In genomic region chr17:19447085-19447583, GRCh38 we compare ENCODE assay signal across 8 cellular contexts. TPM values are rescaled to one million over a fixed set of nuclear protein-coding genes. Genes with fewer than 3 reads are reported as not detected.
DNase-seq lines count a peak whose midpoint lies in the region; ATAC-seq and TF ChIP-seq lines count a peak whose summit lies in the region.

No MANE protein-coding gene starts in this region.

- in situ Hi-C loops in GM13976 (cut with MboI; ENCODE audit: low sequenced_read_pairs, unreplicated experiment) (no loop called here), brain microvascular endothelial cell (cut with HindIII; ENCODE audit: low pct_ligation_motif_present, low sequenced_read_pairs) (no loop called here)

- peak overlapping the region; percentile 33; the same call in 1 of the 2 replicates for H3K27ac ChIP-seq in VCaP
- H3K27ac ChIP-seq in brain microvascular endothelial cell: no peak overlapping the region
- H3K27ac ChIP-seq in iPS-20b (ENCODE audit: low read length): no peak overlapping the region

- DNase-seq in GM13976 (ENCODE audit: low spot score): peak; percentile 83
- peak; percentile 15 for DNase-seq in NCI-H2081 treated with DMSO at 0.1 percent for 48 hours (lab: John Stamatoyannopoulos, UW)
- DNase-seq in brain microvascular endothelial cell: peak; percentile 75

- peak overlapping the region; percentile 44 for H3K4me2 ChIP-seq in skeletal muscle satellite cell (ENCODE audit: low read length)

- H3K9me3 ChIP-seq in iPS-20b (ENCODE audit: insufficient read depth, low read depth, low read length): peaks cover 24% of the 10 kb centered on the region
- peaks cover 4% of the 10 kb centered on the region for H3K9me3 ChIP-seq in skeletal muscle satellite cell (replicated peaks; ENCODE audit: low read length)

- H3K27me3 ChIP-seq in brain microvascular endothelial cell (replicated peaks) (no peaks in the 10 kb centered on the region), iPS-20b (ENCODE audit: insufficient read depth, low read length) (no peaks in the 10 kb centered on the region), skeletal muscle satellite cell (ENCODE audit: control insufficient read depth, insufficient read depth, low read length) (no peaks in the 10 kb centered on the region)

- no peak for ATAC-seq in HG03571 (IDR thresholded peaks at IDR 0.05; ENCODE audit: unreplicated experiment)
- ATAC-seq in HG02981 (IDR thresholded peaks at IDR 0.05; ENCODE audit: unreplicated experiment): no peak

- H3K36me3 ChIP-seq in brain microvascular endothelial cell (replicated peaks) (no peaks in the 10 kb centered on the region), iPS-20b (ENCODE audit: insufficient read depth, low read depth, low read length) (no peaks in the 10 kb centered on the region), skeletal muscle satellite cell (ENCODE audit: insufficient read depth, low read length) (no peaks in the 10 kb centered on the region)

- TF ChIP-seq CTCF in GM13976 (IDR thresholded peaks at IDR 0.05; ENCODE audit: borderline replicate concordance, control extremely low read depth, extremely low read depth, insufficient read depth, missing control alignments) (peak; percentile 79), VCaP (conservative IDR thresholded peaks at IDR 0.05) (peak; percentile 87), brain microvascular endothelial cell (IDR thresholded peaks at IDR 0.05; ENCODE audit: low read depth, low read length, missing control alignments) (peak; percentile 90)

- H3K4me1 ChIP-seq in iPS-20b (ENCODE audit: insufficient read depth, low read length) (peaks cover 17% of the 10 kb centered on the region; the same call in 1 of the 2 replicates), skeletal muscle satellite cell (ENCODE audit: control insufficient read depth, insufficient read depth, low read length) (peaks cover 25% of the 10 kb centered on the region)

- no peak overlapping the region for H3K4me3 ChIP-seq in brain microvascular endothelial cell (ENCODE audit: low read depth, low read length)
- H3K4me3 ChIP-seq in iPS-20b (ENCODE audit: low read length): no peak overlapping the region
- H3K4me3 ChIP-seq in skeletal muscle satellite cell (ENCODE audit: low read length): no peak overlapping the region

- peak overlapping the region; percentile 5; the same call in 1 of the 2 replicates for H3K9ac ChIP-seq in iPS-20b (ENCODE audit: low read depth, low read length)
- H3K9ac ChIP-seq in skeletal muscle satellite cell (ENCODE audit: low read depth, low read length): peak overlapping the region; percentile 52

RNA-seq across cellular contexts. Expression of gene RNF112, which starts 36.1 kb away (rescaled TPM):
- total RNA-seq in skeletal muscle satellite cell (2012; rRNA removed): 1.1 and 2.5 TPM in 2 replicates

Comparison
In these comparisons a context has a peak if more than half of its experiments do, and no peak if none do; other contexts are left out.
1. DNase-seq: peak in every context shown above with its lines; median percentile 83 in GM13976; 75 in brain microvascular endothelial cell; 15 in NCI-H2081 treated with DMSO at 0.1 percent for 48 hours.